27 cellular contexts compared by ENCODE assay signal in genomic region chr4:184934184-184934583, GRCh38.
"Had no signal": no experiment of that assay in that cellular context is flagged by ENCODE, and none has a peak within 500 bp of the region (broad histone marks: within the 10 kb centered on the region; RNA-seq: fewer than 3 reads in every experiment).

No MANE protein-coding gene starts in this region.

- H3K27ac ChIP-seq: lower lobe of right lung, neural progenitor cell, parathyroid adenoma, psoas muscle, sigmoid colon, thoracic aorta, vagina, VCaP had no signal

- H3K4me1 ChIP-seq: lower lobe of right lung, parathyroid adenoma, psoas muscle, vagina had no signal

- ATAC-seq: activated T-cell treated with anti-CD3 and anti-CD28 coated beads, Interleukin-2, amount 50 U/mL, for 72 hours; effector memory CD8-positive, alpha-beta T cell; naive thymus-derived CD8-positive, alpha-beta T cell; psoas muscle; stimulated activated effector memory CD8-positive, alpha-beta T cell treated with anti-CD3 and anti-CD28 coated beads, Interleukin-12 subunit alpha, Interleukin-12 subunit beta, amount 100 ng/mL, for 72 hours had no signal

- H3K4me2 ChIP-seq: neural progenitor cell had no signal

- DNase-seq: activated CD4-positive, alpha-beta T cell treated with anti-CD3 and anti-CD28 coated beads for 4 hours; activated CD4-positive, alpha-beta T cell treated with anti-CD3 and anti-CD28 coated beads, Interleukin-2, amount 50 U/mL, for 4 hours; activated naive CD4-positive, alpha-beta T cell; activated T-cell treated with anti-CD3 and anti-CD28 coated beads for 4 hours; activated T-cell treated with anti-CD3 and anti-CD28 coated beads, Interleukin-2, amount 50 U/mL, for 72 hours; anterior cingulate cortex; cerebellar nuclear complex; cortex of kidney; effector memory CD8-positive, alpha-beta T cell; head of caudate nucleus; hypothalamus; immature natural killer cell; lower lobe of right lung; mesenchymal stem cell; naive thymus-derived CD8-positive, alpha-beta T cell; occipital lobe; psoas muscle; sigmoid colon; small intestine; stimulated activated CD4-positive, alpha-beta T cell treated with anti-CD3 and anti-CD28 coated beads, Interleukin-4, amount 100 ng/mL, for 24 hours; T-helper 9 cell had no signal

- H3K36me3 ChIP-seq: lower lobe of right lung, neural progenitor cell, sigmoid colon, thoracic aorta, vagina had no signal

- H3K4me3 ChIP-seq: lower lobe of right lung, neural progenitor cell, psoas muscle, sigmoid colon, thoracic aorta, vagina had no signal

- H3K9me3 ChIP-seq: lower lobe of right lung, psoas muscle, sigmoid colon, thoracic aorta, vagina had no signal

- H3K79me2 ChIP-seq: parathyroid adenoma had no signal

- H3K27me3 ChIP-seq: neural progenitor cell, vagina had no signal

- H2AFZ ChIP-seq: neural progenitor cell, parathyroid adenoma had no signal

- H3K9ac ChIP-seq: neural progenitor cell, parathyroid adenoma had no signal
